8 cellular contexts compared by ENCODE assay signal in genomic region chr2:241093133-241093761, GRCh38. TPM values are rescaled to one million over a fixed set of nuclear protein-coding genes. Genes with fewer than 3 reads are reported as not detected.
A peak's percentile ranks its signal among the peaks of the same experiment; 100 is the strongest.
DNase-seq lines count a peak whose midpoint lies in the region; ATAC-seq and TF ChIP-seq lines count a peak whose summit lies in the region.
"Not testable (repeated sequence)": the region's sequence is repeated elsewhere in the genome, so short reads cannot be mapped to it uniquely, and the experiment has no call there.

No MANE protein-coding gene starts in this region.

- CTCF ChIA-PET in activated CD4-positive, alpha-beta memory T cell treated with anti-CD3 and anti-CD28 coated beads for 36 hours (lab: Charles Lee): not testable (repeated sequence)

- not testable (repeated sequence) for H3K9me3 ChIP-seq in left lung; subcutaneous abdominal adipose tissue (ENCODE audit: control insufficient read depth in 5 of 5, low read length in 5 of 5)

- H3K27ac Mint-ChIP-seq in activated CD4-positive, alpha-beta memory T cell treated with anti-CD3 and anti-CD28 coated beads for 36 hours: peak overlapping the region; percentile 32
- peak overlapping the region; percentile 71 for H3K27ac Mint-ChIP-seq in chondrocyte (ENCODE audit: unreplicated experiment)
- peak overlapping the region; percentile 75 to 92 (median 86) for H3K27ac Mint-ChIP-seq in nephron

- POLR2A ChIA-PET in activated CD4-positive, alpha-beta memory T cell treated with anti-CD3 and anti-CD28 coated beads for 36 hours (lab: Charles Lee): interaction anchor here (0.7 kb wide), 1 partner anchor 56 kb away, joined by 3 read pairs; the partner anchor contains the start of gene PASK

- H3K4me1 ChIP-seq in left lung: not testable (repeated sequence)
- H3K4me1 ChIP-seq in subcutaneous abdominal adipose tissue (ENCODE audit: control insufficient read depth in 5 of 5, insufficient read depth in 5 of 5, low read length in 5 of 5): peaks cover 0 to 43% (median 27%) of the 10 kb centered on the region in 5 donors

- H3K36me3 ChIP-seq in left lung (peaks cover 0 to 93% of the 10 kb centered on the region in 2 donors), subcutaneous abdominal adipose tissue (ENCODE audit: control insufficient read depth in 5 of 5, insufficient read depth in 5 of 5, low read length in 5 of 5) (peaks cover 12 to 87% (median 77%) of the 10 kb centered on the region in 5 donors)

- H3K4me3 ChIP-seq in LNCaP clone FGC (ENCODE audit: low read depth, low read length): peak overlapping the region; percentile 37
- H3K4me3 ChIP-seq in left lung; subcutaneous abdominal adipose tissue (ENCODE audit: low read depth in 1 of 5, low read length in 5 of 5): not testable (repeated sequence)

- H3K27me3 Mint-ChIP-seq in activated CD4-positive, alpha-beta memory T cell treated with anti-CD3 and anti-CD28 coated beads for 36 hours; chondrocyte (ENCODE audit: low read depth); nephron (ENCODE audit: low read depth): not testable (repeated sequence)

- peaks cover 49% of the 10 kb centered on the region for H3K4me1 Mint-ChIP-seq in activated CD4-positive, alpha-beta memory T cell treated with anti-CD3 and anti-CD28 coated beads for 36 hours (ENCODE audit: low read depth)
- peaks cover 15% of the 10 kb centered on the region for H3K4me1 Mint-ChIP-seq in chondrocyte (ENCODE audit: low read depth)
- not testable (repeated sequence) for H3K4me1 Mint-ChIP-seq in nephron

- H3K9me3 Mint-ChIP-seq in activated CD4-positive, alpha-beta memory T cell treated with anti-CD3 and anti-CD28 coated beads for 36 hours; chondrocyte (ENCODE audit: low read depth); nephron: not testable (repeated sequence)

- peak; percentile 79 for ATAC-seq in left lung

- H3K9ac ChIP-seq in subcutaneous abdominal adipose tissue (ENCODE audit: low read length in 5 of 5): peak overlapping the region in 2 of 5 donors; percentile 34 to 49

- not testable (repeated sequence) for TF ChIP-seq CTCF in LNCaP clone FGC (IDR thresholded peaks at IDR 0.05; ENCODE audit: control insufficient read depth, extremely low read depth, insufficient read depth); chondrocyte (IDR thresholded peaks at IDR 0.05); left lung (IDR thresholded peaks at IDR 0.05); nephron (IDR thresholded peaks at IDR 0.05; ENCODE audit: unreplicated experiment in 3 of 3)

- not testable (repeated sequence) for H3K27me3 ChIP-seq in left lung; subcutaneous abdominal adipose tissue (ENCODE audit: control insufficient read depth in 5 of 5, insufficient read depth in 4 of 5, low read length in 5 of 5)

- peak overlapping the region; percentile 50 to 64 for H3K27ac ChIP-seq in left lung
- peak overlapping the region; percentile 87 for H3K27ac ChIP-seq in subcutaneous abdominal adipose tissue (ENCODE audit: low read depth, low read length)

- H3K4me3 Mint-ChIP-seq in activated CD4-positive, alpha-beta memory T cell treated with anti-CD3 and anti-CD28 coated beads for 36 hours; chondrocyte (ENCODE audit: unreplicated experiment); nephron: not testable (repeated sequence)

- DNase-seq in COLO668 (lab: John Stamatoyannopoulos, UW; ENCODE audit: unreplicated experiment): peak; percentile 28
- DNase-seq in LNCaP clone FGC (ENCODE audit: low read depth): peak; percentile 98
- DNase-seq in NCI-H345 (lab: John Stamatoyannopoulos, UW): peak; percentile 64
- not testable (repeated sequence) for DNase-seq in activated CD4-positive, alpha-beta memory T cell treated with anti-CD3 and anti-CD28 coated beads for 36 hours; chondrocyte (ENCODE audit: low spot score); left lung

- peaks cover 60% of the 10 kb centered on the region for H3K36me3 Mint-ChIP-seq in activated CD4-positive, alpha-beta memory T cell treated with anti-CD3 and anti-CD28 coated beads for 36 hours
- H3K36me3 Mint-ChIP-seq in chondrocyte (ENCODE audit: low read depth) (peaks cover 39% of the 10 kb centered on the region), nephron (ENCODE audit: low read depth) (peaks cover 67% of the 10 kb centered on the region)

- intact Hi-C loops in activated CD4-positive, alpha-beta memory T cell treated with anti-CD3 and anti-CD28 coated beads for 36 hours (cut with micrococcal nuclease): loop anchor here (10.0 kb wide), 1 partner anchor 222 kb away; the partner anchor contains the start of genes HDLBP and SEPTIN2
- intact Hi-C loops in left lung (cut with DNase I): not testable (repeated sequence)

RNA-seq across cellular contexts. Expression of gene MTERF4, which starts 8.8 kb away (rescaled TPM):
- total RNA-seq in activated CD4-positive, alpha-beta memory T cell treated with anti-CD3 and anti-CD28 coated beads for 36 hours: 10 to 100 TPM; 43.9 to 46.0 TPM
- total RNA-seq in chondrocyte (21.5 to 34.1 TPM (median 22.6 TPM) in 3 replicates), left lung (10 to 100 TPM; 24.9 to 26.7 TPM)

RNA-seq across cellular contexts. Expression of gene PASK, which starts 56.0 kb away (rescaled TPM):
- total RNA-seq in activated CD4-positive, alpha-beta memory T cell treated with anti-CD3 and anti-CD28 coated beads for 36 hours: 100 to 1,000 TPM in 1 of 2 experiments, 10 to 100 TPM in 1; 86.1 to 100 TPM
- total RNA-seq in chondrocyte: 4.4 to 13.8 TPM (median 4.5 TPM) in 3 replicates
- 10 to 100 TPM; 12.7 to 21.3 TPM for total RNA-seq in left lung

RNA-seq across cellular contexts. Expression of gene PPP1R7, which starts 57.0 kb away (rescaled TPM):
- total RNA-seq in activated CD4-positive, alpha-beta memory T cell treated with anti-CD3 and anti-CD28 coated beads for 36 hours: 100 to 1,000 TPM; 123 to 132 TPM
- 43.1 to 54.2 TPM (median 44.3 TPM) in 3 replicates for total RNA-seq in chondrocyte
- 10 to 100 TPM; 61.6 to 80.0 TPM for total RNA-seq in left lung

Comparison
In these comparisons a context has a peak if more than half of its experiments do, and no peak if none do; other contexts are left out.
1. H3K27ac Mint-ChIP-seq: peak in every context shown above with its lines; median percentile 86 in nephron; 71 in chondrocyte; 32 in activated CD4-positive, alpha-beta memory T cell treated with anti-CD3 and anti-CD28 coated beads for 36 hours.